ENCODE assay signal across 9 cellular contexts in the genomic region with DNA sequence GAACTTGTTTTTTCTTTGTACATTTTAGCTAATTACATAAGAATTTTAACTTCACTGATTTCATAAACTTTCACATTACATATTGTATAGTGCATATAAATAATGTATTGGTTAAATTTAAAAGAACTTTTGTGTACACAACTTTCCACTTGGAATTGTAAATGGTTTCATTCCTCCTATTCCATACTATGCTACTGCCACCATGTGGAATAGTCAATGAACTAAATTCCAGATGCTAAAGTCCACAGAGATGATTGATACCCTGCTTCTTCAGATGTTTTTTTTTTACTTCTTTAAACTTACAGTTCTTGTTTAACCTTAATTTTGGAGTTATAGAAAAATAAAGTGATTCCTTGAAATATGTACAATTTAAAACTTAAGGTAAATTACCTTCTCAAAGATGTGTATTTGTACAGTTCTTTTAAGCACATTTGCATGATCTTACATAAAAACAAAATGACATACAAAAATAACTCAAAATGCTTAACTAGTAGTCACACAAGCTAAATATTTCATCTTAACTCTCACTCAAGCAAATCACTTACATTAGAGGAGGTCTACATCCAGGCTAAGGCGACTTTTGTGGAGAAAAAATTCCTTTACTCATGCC.
A peak's percentile ranks its signal among the peaks of the same experiment; 100 is the strongest.
DNase-seq lines count a peak whose midpoint lies in the region; ATAC-seq and TF ChIP-seq lines count a peak whose summit lies in the region.
"Had no signal": no experiment of that assay in that cellular context is flagged by ENCODE, and none has a peak within 500 bp of the region (broad histone marks: within the 10 kb centered on the region; RNA-seq: fewer than 3 reads in every experiment).

No MANE protein-coding gene starts in this region.

- H3K4me3 ChIP-seq in ascending aorta (no peak overlapping the region), left lung (no peak overlapping the region)

- H3K4me1 Mint-ChIP-seq in CD14-positive monocyte = no peaks in the 10 kb centered on the region
- H3K4me1 Mint-ChIP-seq: central memory CD8-positive, alpha-beta T cell had no signal

- H3K9me3 ChIP-seq in ascending aorta = no peaks in the 10 kb centered on the region
- H3K9me3 ChIP-seq in left lung = no peaks in the 10 kb centered on the region

- peak; percentile 43 for ATAC-seq in left lung
- no peak for ATAC-seq in HG02884 (IDR thresholded peaks at IDR 0.05; ENCODE audit: unreplicated experiment)
- no peak for ATAC-seq in GM21515 (IDR thresholded peaks at IDR 0.05; ENCODE audit: unreplicated experiment)
- no peak for ATAC-seq in HG03108 (IDR thresholded peaks at IDR 0.05; ENCODE audit: unreplicated experiment)
- no peak for ATAC-seq in GM19467 (IDR thresholded peaks at IDR 0.05; ENCODE audit: unreplicated experiment)

- H3K9me3 Mint-ChIP-seq in CD14-positive monocyte = no peaks in the 10 kb centered on the region

- H3K27ac Mint-ChIP-seq in CD14-positive monocyte = no peak overlapping the region

- intact Hi-C loops in CD14-positive monocyte (cut with micrococcal nuclease) (loop anchor here in 1 of 2 donors (5.0 kb wide), 1 partner anchor 535 kb away; no protein-coding TSS in a partner anchor), ascending aorta (cut with DNase I) (loop anchor here (5.0 kb wide), 3 partner anchors 300 to 535 kb away; no protein-coding TSS in a partner anchor), left lung (cut with DNase I) (loop anchor here in 1 of 2 donors (5.0 kb wide), 1 partner anchor 515 kb away; no protein-coding TSS in a partner anchor)

- H3K27me3 ChIP-seq in ascending aorta (no peaks in the 10 kb centered on the region), left lung (no peaks in the 10 kb centered on the region)

- TF ChIP-seq CTCF in CD14-positive monocyte (IDR thresholded peaks at IDR 0.05) = peak; percentile 64
- peak; percentile 11 to 43 (median 29) for TF ChIP-seq CTCF in ascending aorta (IDR thresholded peaks at IDR 0.05)
- TF ChIP-seq CTCF in left lung (IDR thresholded peaks at IDR 0.05) = peak; percentile 14 to 44

- H3K36me3 Mint-ChIP-seq in CD14-positive monocyte = no peaks in the 10 kb centered on the region

- H3K27ac ChIP-seq in ascending aorta (no peak overlapping the region), left lung (no peak overlapping the region)

- H3K36me3 ChIP-seq in ascending aorta (no peaks in the 10 kb centered on the region), left lung (no peaks in the 10 kb centered on the region)

- H3K27me3 Mint-ChIP-seq in CD14-positive monocyte (ENCODE audit: low read depth in 3 of 3) = peaks cover 0 to 1% (median 0%) of the 10 kb centered on the region in 3 donors
- H3K27me3 Mint-ChIP-seq: central memory CD8-positive, alpha-beta T cell had no signal

- H3K4me1 ChIP-seq in ascending aorta = peaks cover 0 to 9% of the 10 kb centered on the region in 2 donors
- H3K4me1 ChIP-seq in left lung = no peaks in the 10 kb centered on the region

- no peak overlapping the region for H3K4me3 Mint-ChIP-seq in CD14-positive monocyte
- H3K4me3 Mint-ChIP-seq: central memory CD8-positive, alpha-beta T cell had no signal

- DNase-seq in CD14-positive monocyte (ENCODE audit: low spot score) (no peak), HT1080 (ENCODE audit: low read depth) (peak; percentile 2), ascending aorta (ENCODE audit: low spot score in 2 of 2) (no peak), left lung (no peak)
